Comparison of ENCODE assay signal across 8 cellular contexts in the genomic region with DNA sequence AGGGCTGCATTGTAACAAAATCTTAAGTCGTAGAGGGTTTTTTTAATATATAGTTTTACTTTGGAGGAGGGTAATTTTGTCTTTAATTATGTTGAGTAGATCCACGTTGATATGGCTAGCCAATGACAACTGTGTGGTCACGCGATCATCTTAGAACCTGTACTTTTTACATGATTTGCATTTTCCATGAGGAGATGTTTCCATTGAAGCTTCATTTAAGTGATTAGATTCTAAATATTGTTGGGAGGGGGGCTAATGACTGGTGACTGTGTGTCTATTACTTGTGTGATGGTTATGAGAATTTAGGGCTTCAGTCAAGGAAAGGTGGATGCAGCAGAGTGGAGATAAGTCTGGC. TPM values are rescaled to one million over a fixed set of nuclear protein-coding genes. Genes with fewer than 3 reads are reported as not detected.
A peak's percentile ranks its signal among the peaks of the same experiment; 100 is the strongest.
DNase-seq lines count a peak whose midpoint lies in the region; ATAC-seq and TF ChIP-seq lines count a peak whose summit lies in the region.
"Not testable (repeated sequence)": the region's sequence is repeated elsewhere in the genome, so short reads cannot be mapped to it uniquely, and the experiment has no call there.

No MANE protein-coding gene starts in this region.

- peaks cover 30% of the 10 kb centered on the region for H3K36me3 Mint-ChIP-seq in WTC11
- not testable (repeated sequence) for H3K36me3 Mint-ChIP-seq in progenitor cell of endocrine pancreas (ENCODE audit: insufficient read depth)

- POLR2A ChIA-PET in WTC11 (lab: Charles Lee) = not testable (repeated sequence)

- H3K4me2 ChIP-seq in fibroblast of lung (ENCODE audit: extremely low read depth, insufficient read depth, low read length) = peak overlapping the region; percentile 90

- not testable (repeated sequence) for H3K36me3 ChIP-seq in body of pancreas (replicated peaks in 1 of 2; ENCODE audit: insufficient read depth in 1 of 2, low read depth in 2 of 2); fibroblast of lung (ENCODE audit: control insufficient read depth, insufficient read depth, low read length)
- H3K36me3 ChIP-seq in lower lobe of right lung (peaks cover 36% of the 10 kb centered on the region), upper lobe of right lung (peaks cover 26% of the 10 kb centered on the region)

- not testable (repeated sequence) for H3K9me3 Mint-ChIP-seq in WTC11; progenitor cell of endocrine pancreas (ENCODE audit: low read depth)

- peak overlapping the region; percentile 92 for H3K4me3 ChIP-seq in GM12865 (ENCODE audit: low read depth, low read length)
- peak overlapping the region; percentile 76 to 81 for H3K4me3 ChIP-seq in body of pancreas
- peak overlapping the region; percentile 55 to 89 (median 66) for H3K4me3 ChIP-seq in fibroblast of lung (replicated peaks in 1 of 4; ENCODE audit: control extremely low read depth in 1 of 4, insufficient read depth in 1 of 4, low read depth in 3 of 4, low read length in 4 of 4)
- peak overlapping the region; percentile 87 for H3K4me3 ChIP-seq in lower lobe of right lung
- H3K4me3 ChIP-seq in upper lobe of right lung = peak overlapping the region; percentile 72

- peaks cover 13% of the 10 kb centered on the region for H3K79me2 ChIP-seq in fibroblast of lung (ENCODE audit: control insufficient read depth, insufficient read depth, low read length)

- not testable (repeated sequence) for ATAC-seq in WTC11, body of pancreas, lower lobe of right lung, upper lobe of right lung

- peak overlapping the region; percentile 61 for H3K9ac ChIP-seq in fibroblast of lung (ENCODE audit: insufficient read depth, low read length)

- not testable (repeated sequence) for H3K27me3 Mint-ChIP-seq in WTC11 (ENCODE audit: low read depth); progenitor cell of endocrine pancreas

- peak overlapping the region; percentile 56 to 88 (median 80) for H3K27ac ChIP-seq in body of pancreas
- H3K27ac ChIP-seq in fibroblast of lung (ENCODE audit: insufficient read depth, low read length) = peak overlapping the region; percentile 70
- peak overlapping the region; percentile 83 for H3K27ac ChIP-seq in lower lobe of right lung
- peak overlapping the region; percentile 81 for H3K27ac ChIP-seq in upper lobe of right lung

- 3 to 5% methylated on average over 4 of the region's 4 CpGs for WGBS in body of pancreas, 2 donors

- H3K4me1 ChIP-seq in body of pancreas (peaks cover 24% of the 10 kb centered on the region), lower lobe of right lung (peaks cover 16% of the 10 kb centered on the region)
- not testable (repeated sequence) for H3K4me1 ChIP-seq in fibroblast of lung (ENCODE audit: control insufficient read depth, extremely low read depth, insufficient read depth, low read length); upper lobe of right lung

- CTCF ChIA-PET in WTC11 (lab: Charles Lee) = interaction anchor here (0.6 kb wide), 1 partner anchor 189 kb away, joined by 4 read pairs; no protein-coding TSS in a partner anchor

- H3K4me1 Mint-ChIP-seq in WTC11 = peaks cover 12% of the 10 kb centered on the region
- H3K4me1 Mint-ChIP-seq in progenitor cell of endocrine pancreas (ENCODE audit: low read depth) = peaks cover 13% of the 10 kb centered on the region

- not testable (repeated sequence) for H3K9me3 ChIP-seq in body of pancreas; fibroblast of lung (ENCODE audit: control insufficient read depth, insufficient read depth, low read depth, low read length); lower lobe of right lung; upper lobe of right lung

- intact Hi-C loops in body of pancreas (cut with DNase I) = loop anchor here (10.0 kb wide), 1 partner anchor 407 kb away; no protein-coding TSS in a partner anchor
- intact Hi-C loops in lower lobe of right lung (cut with DNase I); upper lobe of right lung (cut with DNase I): not testable (repeated sequence)

- H2AFZ ChIP-seq in fibroblast of lung (ENCODE audit: low read length) = not testable (repeated sequence)

- TF ChIP-seq CTCF in GM12865 (IDR thresholded peaks at IDR 0.05; ENCODE audit: insufficient read depth, low read depth, low read length, missing control alignments); WTC11 (IDR thresholded peaks at IDR 0.05); body of pancreas (IDR thresholded peaks at IDR 0.05); fibroblast of lung (conservative IDR thresholded peaks at IDR 0.05 in 1 of 2, IDR thresholded peaks at IDR 0.05 in 1 of 2; ENCODE audit: low read depth in 1 of 2, low read length in 2 of 2); lower lobe of right lung (IDR thresholded peaks at IDR 0.05); progenitor cell of endocrine pancreas (IDR thresholded peaks at IDR 0.05; ENCODE audit: unreplicated experiment); upper lobe of right lung (IDR thresholded peaks at IDR 0.05): not testable (repeated sequence)

- TF ChIP-seq POLR2A in body of pancreas (IDR thresholded peaks at IDR 0.05) = not testable (repeated sequence)

- not testable (repeated sequence) for H4K20me1 ChIP-seq in fibroblast of lung (ENCODE audit: control insufficient read depth, extremely low read depth, insufficient read depth, low read length)

- peak overlapping the region; percentile 94 for H3K27ac Mint-ChIP-seq in WTC11
- H3K27ac Mint-ChIP-seq in progenitor cell of endocrine pancreas = peak overlapping the region; percentile 99

- H3K4me3 Mint-ChIP-seq in WTC11 = peak overlapping the region; percentile 98
- H3K4me3 Mint-ChIP-seq in progenitor cell of endocrine pancreas (ENCODE audit: low read depth) = peak overlapping the region; percentile 98

- not testable (repeated sequence) for H3K27me3 ChIP-seq in body of pancreas; fibroblast of lung (ENCODE audit: control insufficient read depth, insufficient read depth, low read length); lower lobe of right lung (ENCODE audit: low read depth); upper lobe of right lung

- not testable (repeated sequence) for DNase-seq in GM12865 (ENCODE audit: low read depth); WTC11 (ENCODE audit: low spot score); body of pancreas; fibroblast of lung (ENCODE audit: low read depth in 2 of 2); lower lobe of right lung; progenitor cell of endocrine pancreas (ENCODE audit: low spot score, unreplicated experiment); upper lobe of right lung
- peak; percentile 7 for DNase-seq in LHCN-M2 (ENCODE audit: low read depth)

RNA-seq across cellular contexts. Expression of gene METTL2B, which starts 0.8 kb away (rescaled TPM):
- 49.5 and 62.6 TPM in 2 replicates for total RNA-seq in LHCN-M2 (2014; rRNA removed)
- polyA plus RNA-seq in LHCN-M2 (2012) = 18.8 TPM
- 38.6 to 40.4 TPM (median 39.6 TPM) in 3 replicates for total RNA-seq in WTC11 (2021)
- total RNA-seq in body of pancreas = 10 to 100 TPM; 15.3 to 18.1 TPM
- 25.4 and 30.9 TPM in 2 replicates for total RNA-seq in fibroblast of lung
- 25.5 and 28.8 TPM in 2 replicates for polyA plus RNA-seq in fibroblast of lung
- 19.9 and 20.9 TPM in 2 replicates for polyA plus RNA-seq in fibroblast of lung (2012)
- polyA minus RNA-seq in fibroblast of lung (ENCODE audit: low replicate concordance) = 5.9 and 37.5 TPM in 2 replicates
- total RNA-seq in lower lobe of right lung = 19.1 TPM
- 36.9 and 37.0 TPM in 2 replicates for total RNA-seq in progenitor cell of endocrine pancreas
- total RNA-seq in upper lobe of right lung = 22.1 TPM

RNA-seq across cellular contexts. Expression of gene HILPDA, which starts 21.6 kb away (rescaled TPM):
- total RNA-seq in LHCN-M2 (2014; rRNA removed) (20.6 and 22.1 TPM in 2 replicates), WTC11 (2021) (28.3 to 29.5 TPM (median 28.7 TPM) in 3 replicates), body of pancreas (1 to 10 TPM; 7.9 to 9.1 TPM), fibroblast of lung (17.7 and 30.8 TPM in 2 replicates), lower lobe of right lung (13.1 TPM), progenitor cell of endocrine pancreas (36.8 TPM in 2 replicates), upper lobe of right lung (8.9 TPM)
- polyA plus RNA-seq in LHCN-M2 (2012) = 31.3 TPM
- 14.8 and 20.1 TPM in 2 replicates for polyA plus RNA-seq in fibroblast of lung
- 8.7 and 12.0 TPM in 2 replicates for polyA plus RNA-seq in fibroblast of lung (2012)
- 16.8 and 40.7 TPM in 2 replicates for polyA minus RNA-seq in fibroblast of lung (ENCODE audit: low replicate concordance)
